Comparison of ENCODE assay signal across 8 cellular contexts in genomic region chr10:118568327-118568848, GRCh38. TPM values are rescaled to one million over a fixed set of nuclear protein-coding genes. Genes with fewer than 3 reads are reported as not detected.
DNase-seq lines count a peak whose midpoint lies in the region; ATAC-seq, FAIRE-seq and TF ChIP-seq lines count a peak whose summit lies in the region.

No MANE protein-coding gene starts in this region.

- H3K4me3 ChIP-seq in A549: no peak overlapping the region
- H3K4me3 ChIP-seq in lower lobe of right lung: no peak overlapping the region

- ATAC-seq in A549: peak; percentile 36 to 84; a peak in 4 of 6 replicates
- peak; percentile 54 to 72 for ATAC-seq in lower lobe of right lung
- no peak for ATAC-seq in omental fat pad (ENCODE audit: low FRiP score)

- no peak for TF ChIP-seq POLR2A in A549 (IDR thresholded peaks at IDR 0.05; ENCODE audit: low read length)

- H3K36me3 ChIP-seq in lower lobe of right lung: no peaks in the 10 kb centered on the region

- DNase-seq in A549 (ENCODE audit: low read depth in 1 of 2, low spot score in 1 of 2) (peak; percentile 56 to 58), NCI-H1048 (lab: John Stamatoyannopoulos, UW) (peak; percentile 4), dermis blood vessel endothelial cell (peak; percentile 75), lower lobe of right lung (no peak), omental fat pad (ENCODE audit: low spot score) (no peak)
- DNase-seq in activated CD4-positive, CD25-positive, alpha-beta regulatory T cell treated with anti-CD3 and anti-CD28 coated beads, Interleukin-2, amount 50 U/mL, for 72 hours: peak; percentile 38
- DNase-seq in stimulated activated CD8-positive, alpha-beta memory T cell treated with anti-CD3 and anti-CD28 coated beads, Interleukin-7, amount 100 ng/mL, for 4 hours (ENCODE audit: low read depth in 2 of 2): peak; percentile 7 to 22

- no peaks in the 10 kb centered on the region for H3K27me3 ChIP-seq in lower lobe of right lung (ENCODE audit: low read depth)

- WGBS in A549 (ENCODE audit: missing lambda C conversion rate): 19% methylated on average over 10 of the region's 10 CpGs

- no peak for TF ChIP-seq EP300 in A549 (IDR thresholded peaks at IDR 0.05)

- H3K9me3 ChIP-seq in A549: no peaks in the 10 kb centered on the region
- H3K9me3 ChIP-seq in lower lobe of right lung: no peaks in the 10 kb centered on the region

- no peaks in the 10 kb centered on the region for H3K4me1 ChIP-seq in A549
- H3K4me1 ChIP-seq in lower lobe of right lung: no peaks in the 10 kb centered on the region

- intact Hi-C loops in lower lobe of right lung (cut with DNase I): no loop called here

- POLR2A ChIA-PET in A549 (lab: Yijun Ruan, JAX): interaction anchor here (1.5 kb wide), 1 partner anchor 153 kb away, joined by 5 read pairs; no protein-coding TSS in a partner anchor

- CTCF ChIA-PET in A549 (lab: Yijun Ruan, JAX): interaction anchor here (0.5 to 4.9 kb wide), 59 partner anchors 9 to 1158 kb away, joined by 3 to 44 read pairs (median 4); partner anchors contain the start of genes CACUL1 and NANOS1

- peak overlapping the region; percentile 71 for H3K4me2 ChIP-seq in A549

- TF ChIP-seq CTCF in A549 (IDR thresholded peaks at IDR 0.05): peak; percentile 77
- TF ChIP-seq CTCF in GM12872 (IDR thresholded peaks at IDR 0.05; ENCODE audit: insufficient read depth, low read depth, low read length): peak; percentile 68
- TF ChIP-seq CTCF in lower lobe of right lung (IDR thresholded peaks at IDR 0.05): peak; percentile 79
- peak in 1 of 3 donors; percentile 67 for TF ChIP-seq CTCF in omental fat pad (IDR thresholded peaks at IDR 0.05)

- no peak for FAIRE-seq in A549 (lab: Jason Lieb, UNC)

- peak; percentile 87 to 91 for TF ChIP-seq RAD21 in A549 (conservative IDR thresholded peaks at IDR 0.05 in 1 of 2, IDR thresholded peaks at IDR 0.05 in 1 of 2)

- H3K27ac ChIP-seq in A549 (peak overlapping the region; percentile 29 to 42; a peak in 2 of 6 replicates), lower lobe of right lung (no peak overlapping the region)

TF ChIP-seq in A549, 52 proteins besides CTCF, POLR2A, EP300 and RAD21:
- TF ChIP-seq USF2 (IDR thresholded peaks at IDR 0.05) (no peak), SMC3 (IDR thresholded peaks at IDR 0.05) (peak; percentile 79)
TF ChIP-seq in A549: peak in this region for 1.

RNA-seq across cellular contexts. Expression of gene PRLHR, which starts 27.1 kb away (rescaled TPM):
- polyA plus RNA-seq in A549 (2011; rRNA removed) (not detected in 2 replicates), A549 (2017; fragmentation: RNase III; extraction: RNeasy Plus Mini Kit Qiagen cat#74134 plus additional on column Dnase treatment) (not detected in 3 replicates)
- not detected in 2 replicates for polyA plus RNA-seq in A549 (2012; cell fraction: cytosol; rRNA removed)
- polyA plus RNA-seq in A549 (2012; cell fraction: nucleus; rRNA removed): not detected in 2 replicates
- polyA minus RNA-seq in A549 (2011; rRNA and poly(A)+ RNA removed): not detected in 2 replicates
- total RNA-seq in dermis blood vessel endothelial cell (not detected in 2 replicates), lower lobe of right lung (not detected), omental fat pad (not detected)

Comparison
In these comparisons a context has a peak if more than half of its experiments do, and no peak if none do; other contexts are left out.
1. DNase-seq: peak in A549 (2 of 2), NCI-H1048 (single experiment), activated CD4-positive, CD25-positive, alpha-beta regulatory T cell treated with anti-CD3 and anti-CD28 coated beads, Interleukin-2, amount 50 U/mL, for 72 hours (single experiment), dermis blood vessel endothelial cell (single experiment) and stimulated activated CD8-positive, alpha-beta memory T cell treated with anti-CD3 and anti-CD28 coated beads, Interleukin-7, amount 100 ng/mL, for 4 hours (2 of 2); none in lower lobe of right lung (single experiment) and omental fat pad (single experiment).